ENCODE assay signal across 19 cellular contexts in genomic region chr6:168061269-168062210, GRCh38. TPM values are rescaled to one million over a fixed set of nuclear protein-coding genes. Genes with fewer than 3 reads are reported as not detected.
A peak's percentile ranks its signal among the peaks of the same experiment; 100 is the strongest.
DNase-seq lines count a peak whose midpoint lies in the region; ATAC-seq and TF ChIP-seq lines count a peak whose summit lies in the region.
"Had no signal": no experiment of that assay in that cellular context is flagged by ENCODE, and none has a peak within 500 bp of the region (broad histone marks: within the 10 kb centered on the region; RNA-seq: fewer than 3 reads in every experiment).

No MANE protein-coding gene starts in this region.

- POLR2A ChIA-PET in activated CD8-positive, alpha-beta T cell treated with anti-CD3 and anti-CD28 coated beads for 36 hours (lab: Charles Lee), result no interaction called here

- H3K27ac Mint-ChIP-seq in nephron, result peak overlapping the region; percentile 23 to 83 (median 23)
- H3K27ac Mint-ChIP-seq in activated CD8-positive, alpha-beta T cell treated with anti-CD3 and anti-CD28 coated beads for 36 hours, result no peak overlapping the region
- H3K27ac Mint-ChIP-seq: stimulated activated naive CD8-positive, alpha-beta T cell treated with anti-CD3 and anti-CD28 coated beads, Interleukin-15, Interleukin-2, amounts not matched to agents 100 ng/mL and 50 ng/mL, for 24 hours had no signal

- H3K9me3 Mint-ChIP-seq in nephron, result no peaks in the 10 kb centered on the region
- H3K9me3 Mint-ChIP-seq in activated CD8-positive, alpha-beta T cell treated with anti-CD3 and anti-CD28 coated beads for 36 hours, result no peaks in the 10 kb centered on the region
- H3K9me3 Mint-ChIP-seq: stimulated activated naive CD8-positive, alpha-beta T cell treated with anti-CD3 and anti-CD28 coated beads, Interleukin-15, Interleukin-2, amounts not matched to agents 100 ng/mL and 50 ng/mL, for 24 hours had no signal

- peaks cover 3% of the 10 kb centered on the region for H3K27me3 Mint-ChIP-seq in nephron (ENCODE audit: low read depth)
- H3K27me3 Mint-ChIP-seq in activated CD8-positive, alpha-beta T cell treated with anti-CD3 and anti-CD28 coated beads for 36 hours, result no peaks in the 10 kb centered on the region
- H3K27me3 Mint-ChIP-seq: stimulated activated naive CD8-positive, alpha-beta T cell treated with anti-CD3 and anti-CD28 coated beads, Interleukin-15, Interleukin-2, amounts not matched to agents 100 ng/mL and 50 ng/mL, for 24 hours had no signal

- no peak overlapping the region for H3K4me3 Mint-ChIP-seq in nephron
- H3K4me3 Mint-ChIP-seq in activated CD8-positive, alpha-beta T cell treated with anti-CD3 and anti-CD28 coated beads for 36 hours, result no peak overlapping the region
- H3K4me3 Mint-ChIP-seq: stimulated activated naive CD8-positive, alpha-beta T cell treated with anti-CD3 and anti-CD28 coated beads, Interleukin-15, Interleukin-2, amounts not matched to agents 100 ng/mL and 50 ng/mL, for 24 hours had no signal

- no peak for TF ChIP-seq CTCF in nephron (IDR thresholded peaks at IDR 0.05; ENCODE audit: unreplicated experiment in 3 of 3)
- no peak for TF ChIP-seq CTCF in activated CD8-positive, alpha-beta T cell treated with anti-CD3 and anti-CD28 coated beads for 36 hours (IDR thresholded peaks at IDR 0.05)

- H3K4me1 Mint-ChIP-seq in nephron, result peaks cover 6% of the 10 kb centered on the region
- no peaks in the 10 kb centered on the region for H3K4me1 Mint-ChIP-seq in activated CD8-positive, alpha-beta T cell treated with anti-CD3 and anti-CD28 coated beads for 36 hours (ENCODE audit: low read depth)

- no peaks in the 10 kb centered on the region for H3K36me3 Mint-ChIP-seq in nephron (ENCODE audit: low read depth)
- H3K36me3 Mint-ChIP-seq in activated CD8-positive, alpha-beta T cell treated with anti-CD3 and anti-CD28 coated beads for 36 hours (ENCODE audit: low read depth), result no peaks in the 10 kb centered on the region

- DNase-seq in DMS53 (lab: John Stamatoyannopoulos, UW), result peak; percentile 96
- peak; percentile 75 to 90 for DNase-seq in NCI-H187 (lab: John Stamatoyannopoulos, UW)
- peak; percentile 98 for DNase-seq in NCI-H748 (lab: John Stamatoyannopoulos, UW; ENCODE audit: unreplicated experiment)
- DNase-seq in activated CD8-positive, alpha-beta T cell treated with anti-CD3 and anti-CD28 coated beads for 36 hours, result no peak
- no peak for DNase-seq in C1 segment of cervical spinal cord (lab: John Stamatoyannopoulos, UW)
- DNase-seq in stimulated activated CD4-positive, alpha-beta T cell treated with anti-CD3 and anti-CD28 coated beads, Interleukin-4, amount 100 ng/mL, for 1 hour, result no peak
- DNase-seq: activated CD4-positive, alpha-beta T cell treated with anti-CD3 and anti-CD28 coated beads, Interleukin-2, amount 50 U/mL, for 1 hour; activated T-cell treated with anti-CD3 and anti-CD28 coated beads, Interleukin-2, amount 50 U/mL, for 48 hours; central memory CD4-positive, alpha-beta T cell; DND-41; foreskin keratinocyte; HCEC 1CT; Kasumi-1; NCI-H524 treated with DMSO at 0.1 percent for 48 hours had no signal

- intact Hi-C loops in activated CD8-positive, alpha-beta T cell treated with anti-CD3 and anti-CD28 coated beads for 36 hours (cut with micrococcal nuclease), result no loop called here

- ATAC-seq in HG02884 (IDR thresholded peaks at IDR 0.05; ENCODE audit: unreplicated experiment), result no peak
- no peak for ATAC-seq in activated CD8-positive, alpha-beta T cell treated with anti-CD3 and anti-CD28 coated beads for 36 hours
- ATAC-seq: foreskin keratinocyte had no signal

- CTCF ChIA-PET in activated CD8-positive, alpha-beta T cell treated with anti-CD3 and anti-CD28 coated beads for 36 hours (lab: Charles Lee), result no interaction called here

RNA-seq across cellular contexts. Expression of gene FRMD1, which starts 17.5 kb away (rescaled TPM):
- not detected for total RNA-seq in activated CD8-positive, alpha-beta T cell treated with anti-CD3 and anti-CD28 coated beads for 36 hours
- total RNA-seq: foreskin keratinocyte; lung microvascular endothelial cell; T-helper 2 cell treated with Interferon-gamma antibody and Interleukin-4, amounts not matched to agents 100 ng/mL and 5 ng/mL, for 36 hours had no signal

Comparison
In these comparisons a context has a peak if more than half of its experiments do, and no peak if none do; other contexts are left out.
1. DNase-seq: peak in DMS53 (single experiment), NCI-H187 (2 of 2) and NCI-H748 (single experiment); none in activated CD8-positive, alpha-beta T cell treated with anti-CD3 and anti-CD28 coated beads for 36 hours (single experiment), C1 segment of cervical spinal cord (0 of 14) and stimulated activated CD4-positive, alpha-beta T cell treated with anti-CD3 and anti-CD28 coated beads, Interleukin-4, amount 100 ng/mL, for 1 hour (single experiment).